In the genomic region with DNA sequence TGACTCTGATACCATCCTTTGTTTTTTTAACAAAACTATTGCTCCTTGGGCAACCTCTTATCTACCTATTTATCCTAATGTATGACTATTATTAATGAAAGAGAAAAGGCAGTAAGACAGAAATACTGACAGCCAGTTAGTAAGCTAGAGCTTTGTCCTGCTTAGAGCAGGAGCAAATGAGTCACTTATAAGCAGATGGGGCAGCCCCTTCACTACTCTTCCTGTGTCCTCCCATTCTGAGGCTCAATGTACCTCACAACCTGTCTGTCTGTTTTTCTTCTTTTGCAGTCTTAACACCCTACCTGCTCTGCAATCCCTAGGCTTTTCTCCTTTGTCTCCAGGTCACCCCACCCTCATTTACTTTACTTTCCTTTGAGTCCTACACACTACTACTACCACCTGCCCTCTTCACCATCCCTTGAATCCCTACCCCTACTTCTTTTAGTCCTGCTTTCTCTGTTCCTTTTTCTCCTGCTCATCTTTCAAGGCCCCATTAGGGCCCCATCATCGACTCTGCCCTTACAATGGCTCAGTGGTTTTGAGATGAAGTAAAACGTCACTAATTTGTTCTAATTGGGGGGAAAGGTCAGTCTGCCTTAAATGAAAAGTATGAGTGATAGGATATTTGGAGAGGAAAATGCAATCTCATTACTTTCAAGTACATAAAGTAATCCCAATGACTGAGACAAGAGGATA, we compare ENCODE assay signal across 14 cellular contexts.
DNase-seq lines count a peak whose midpoint lies in the region; ATAC-seq and TF ChIP-seq lines count a peak whose summit lies in the region.
"Had no signal": no experiment of that assay in that cellular context is flagged by ENCODE, and none has a peak within 500 bp of the region (broad histone marks: within the 10 kb centered on the region; RNA-seq: fewer than 3 reads in every experiment).

No MANE protein-coding gene starts in this region.

- TF ChIP-seq CTCF in lower lobe of right lung (IDR thresholded peaks at IDR 0.05), result no peak

- intact Hi-C loops in lower lobe of right lung (cut with DNase I), result no loop called here

- no peak overlapping the region for H3K4me3 ChIP-seq in lower lobe of right lung

- H3K27me3 ChIP-seq in lower lobe of right lung (ENCODE audit: low read depth), result no peaks in the 10 kb centered on the region

- peak; percentile 4 for DNase-seq in RKO (ENCODE audit: low spot score)
- no peak for DNase-seq in activated CD4-positive, alpha-beta T cell treated with anti-CD3 and anti-CD28 coated beads for 4 hours
- DNase-seq in stimulated activated naive CD4-positive, alpha-beta T cell (lab: John Stamatoyannopoulos, UW), result no peak
- no peak for DNase-seq in T-helper 1 cell
- no peak for DNase-seq in lower lobe of right lung
- DNase-seq: activated T-cell treated with anti-CD3 and anti-CD28 coated beads, Interleukin-2, amount 50 U/mL, for 72 hours; islet precursor cell; trophoblast cell had no signal

- no peaks in the 10 kb centered on the region for H3K36me3 ChIP-seq in lower lobe of right lung

- H3K4me1 ChIP-seq in lower lobe of right lung, result no peaks in the 10 kb centered on the region

- H3K27ac ChIP-seq in lower lobe of right lung, result no peak overlapping the region
- H3K27ac ChIP-seq: RWPE1, VCaP had no signal

- no peaks in the 10 kb centered on the region for H3K9me3 ChIP-seq in lower lobe of right lung

- ATAC-seq in GM18907 (IDR thresholded peaks at IDR 0.05; ENCODE audit: unreplicated experiment) (peak; percentile 96), GM21528 (IDR thresholded peaks at IDR 0.05; ENCODE audit: low FRiP score, unreplicated experiment) (peak; percentile 90), HG03064 (IDR thresholded peaks at IDR 0.05; ENCODE audit: low read depth, unreplicated experiment) (peak; percentile 81), lower lobe of right lung (no peak)
- ATAC-seq: activated T-cell treated with anti-CD3 and anti-CD28 coated beads, Interleukin-2, amount 50 U/mL, for 72 hours; sciatic nerve had no signal

Comparison
In these comparisons a context has a peak if more than half of its experiments do, and no peak if none do; other contexts are left out.
1. ATAC-seq: peak in GM18907 (single experiment), GM21528 (single experiment) and HG03064 (single experiment); none in lower lobe of right lung (0 of 2).